Comparison of ENCODE assay signal across 8 cellular contexts in genomic region chr6:36595168-36595818, GRCh38. TPM values are rescaled to one million over a fixed set of nuclear protein-coding genes. Genes with fewer than 3 reads are reported as not detected.
DNase-seq lines count a peak whose midpoint lies in the region; ATAC-seq lines count a peak whose summit lies in the region.

No MANE protein-coding gene starts in this region.

- peak in 3 of 5 donors; percentile 46 to 64 (median 47) for DNase-seq in CD4-positive, alpha-beta memory T cell
- DNase-seq in naive thymus-derived CD4-positive, alpha-beta T cell, result peak in 5 of 9 donors; percentile 31 to 45 (median 40)
- DNase-seq in hepatic stellate cell (ENCODE audit: low spot score), result no peak

- intact Hi-C loops in CD4-positive, alpha-beta memory T cell (cut with micrococcal nuclease), result no loop called here
- intact Hi-C loops in naive thymus-derived CD4-positive, alpha-beta T cell (cut with micrococcal nuclease), result loop anchor here (2.0 to 10.0 kb wide), 4 partner anchors 20 to 577 kb away; partner anchors contain the start of gene PIM1 (in 1 of the 2)

- ATAC-seq in naive thymus-derived CD4-positive, alpha-beta T cell, result no peak
- ATAC-seq in GM18517 (IDR thresholded peaks at IDR 0.05; ENCODE audit: unreplicated experiment), result no peak
- no peak for ATAC-seq in HG03565 (IDR thresholded peaks at IDR 0.05; ENCODE audit: unreplicated experiment)

- peak overlapping the region; percentile 68 to 89 for H3K4me3 ChIP-seq in CD4-positive, alpha-beta memory T cell (ENCODE audit: low read length in 2 of 2)
- peak overlapping the region; percentile 68 to 98 for H3K4me3 ChIP-seq in esophagus (ENCODE audit: low read depth in 1 of 2, low read length in 2 of 2)
- peak overlapping the region; percentile 85 for H3K4me3 ChIP-seq in naive thymus-derived CD4-positive, alpha-beta T cell (ENCODE audit: low read length)

- H3K36me3 ChIP-seq in CD4-positive, alpha-beta memory T cell (ENCODE audit: insufficient read depth, low read length), result peaks cover 35% of the 10 kb centered on the region
- H3K36me3 ChIP-seq in esophagus (ENCODE audit: control insufficient read depth in 2 of 2, insufficient read depth in 2 of 2, low read length in 1 of 2), result peaks cover 8 to 13% of the 10 kb centered on the region in 2 donors
- H3K36me3 ChIP-seq in naive thymus-derived CD4-positive, alpha-beta T cell (ENCODE audit: control insufficient read depth in 2 of 3, insufficient read depth in 3 of 3, low read length in 3 of 3), result peaks cover 30 to 50% (median 35%) of the 10 kb centered on the region in 3 experiments

- H3K9me3 ChIP-seq in CD4-positive, alpha-beta memory T cell (ENCODE audit: control insufficient read depth in 1 of 2, low read length in 2 of 2), result no peaks in the 10 kb centered on the region
- no peaks in the 10 kb centered on the region for H3K9me3 ChIP-seq in esophagus (ENCODE audit: control insufficient read depth in 2 of 2, insufficient read depth in 1 of 2, low read depth in 1 of 2, low read length in 1 of 2)
- no peaks in the 10 kb centered on the region for H3K9me3 ChIP-seq in naive thymus-derived CD4-positive, alpha-beta T cell (ENCODE audit: control insufficient read depth in 2 of 3, low read length in 3 of 3)

- peak overlapping the region; percentile 97 to 100 (median 99) for H3K27ac Mint-ChIP-seq in CD4-positive, alpha-beta memory T cell
- H3K27ac Mint-ChIP-seq in IgD-negative memory B cell, result peak overlapping the region; percentile 96 to 100 (median 100)
- peak overlapping the region; percentile 100 for H3K27ac Mint-ChIP-seq in T-helper 1 cell treated with Interleukin-12 subunit alpha and Interleukin-12 subunit beta and Interleukin-4 antibody, amounts not matched to agents 30 μg/mL and 1 μg/mL, for 36 hours
- H3K27ac Mint-ChIP-seq in naive thymus-derived CD4-positive, alpha-beta T cell, result peak overlapping the region; percentile 97 to 100 (median 99)

- H3K4me3 Mint-ChIP-seq in CD4-positive, alpha-beta memory T cell, result peak overlapping the region; percentile 92 to 100 (median 98)
- peak overlapping the region; percentile 94 to 100 (median 98) for H3K4me3 Mint-ChIP-seq in IgD-negative memory B cell
- H3K4me3 Mint-ChIP-seq in T-helper 1 cell treated with Interleukin-12 subunit alpha and Interleukin-12 subunit beta and Interleukin-4 antibody, amounts not matched to agents 30 μg/mL and 1 μg/mL, for 36 hours, result peak overlapping the region; percentile 99
- H3K4me3 Mint-ChIP-seq in naive thymus-derived CD4-positive, alpha-beta T cell, result peak overlapping the region; percentile 90 to 99 (median 97)

- CTCF ChIA-PET in CD4-positive, alpha-beta memory T cell (lab: Charles Lee; ENCODE audit: partially characterized antibody), result interaction anchor here (0.7 to 3.4 kb wide), 7 partner anchors 13 to 165 kb away, joined by 3 to 23 read pairs (median 5); no protein-coding TSS in a partner anchor
- CTCF ChIA-PET in naive thymus-derived CD4-positive, alpha-beta T cell (lab: Charles Lee), result interaction anchor here (1.2 to 1.3 kb wide), 3 partner anchors 20 to 464 kb away, joined by 3 to 5 read pairs (median 5); no protein-coding TSS in a partner anchor

- no peaks in the 10 kb centered on the region for H3K27me3 ChIP-seq in CD4-positive, alpha-beta memory T cell (ENCODE audit: insufficient read depth, low read length)
- no peaks in the 10 kb centered on the region for H3K27me3 ChIP-seq in esophagus (ENCODE audit: control insufficient read depth in 1 of 2, insufficient read depth in 2 of 2, low read length in 2 of 2)
- H3K27me3 ChIP-seq in naive thymus-derived CD4-positive, alpha-beta T cell (ENCODE audit: control insufficient read depth in 2 of 2, insufficient read depth in 2 of 2, low read length in 2 of 2), result no peaks in the 10 kb centered on the region

- H3K4me1 ChIP-seq in CD4-positive, alpha-beta memory T cell (ENCODE audit: insufficient read depth, low read length), result peaks cover 57% of the 10 kb centered on the region
- H3K4me1 ChIP-seq in esophagus (ENCODE audit: control insufficient read depth in 2 of 2, insufficient read depth in 2 of 2, low read length in 1 of 2), result peaks cover 5% of the 10 kb centered on the region in 2 donors
- H3K4me1 ChIP-seq in naive thymus-derived CD4-positive, alpha-beta T cell (ENCODE audit: control insufficient read depth in 2 of 2, insufficient read depth in 2 of 2, low read length in 2 of 2), result peaks cover 33 to 45% of the 10 kb centered on the region in 2 donors

- POLR2A ChIA-PET in CD4-positive, alpha-beta memory T cell (lab: Charles Lee; ENCODE audit: partially characterized antibody), result interaction anchor here (0.7 to 12.4 kb wide), 18 partner anchors 8 to 568 kb away, joined by 3 to 214 read pairs (median 4); partner anchors contain the start of genes CDKN1A, KCTD20, MAPK14 and STK38
- POLR2A ChIA-PET in naive thymus-derived CD4-positive, alpha-beta T cell (lab: Charles Lee), result interaction anchor here (0.7 to 12.0 kb wide), 21 partner anchors 8 to 464 kb away, joined by 3 to 288 read pairs (median 6); partner anchors contain the start of genes KCTD20 and STK38

- 0 to 1% methylated on average over 11 of the region's 11 CpGs for WGBS in esophagus, 2 donors

- H3K9me3 Mint-ChIP-seq in CD4-positive, alpha-beta memory T cell, result peaks cover 0 to 22% (median 0%) of the 10 kb centered on the region in 8 donors
- peaks cover 0 to 3% (median 0%) of the 10 kb centered on the region in 3 donors for H3K9me3 Mint-ChIP-seq in IgD-negative memory B cell
- H3K9me3 Mint-ChIP-seq in T-helper 1 cell treated with Interleukin-12 subunit alpha and Interleukin-12 subunit beta and Interleukin-4 antibody, amounts not matched to agents 30 μg/mL and 1 μg/mL, for 36 hours, result no peaks in the 10 kb centered on the region
- peaks cover 0 to 23% (median 0%) of the 10 kb centered on the region in 11 donors for H3K9me3 Mint-ChIP-seq in naive thymus-derived CD4-positive, alpha-beta T cell

- peaks cover 57 to 58% of the 10 kb centered on the region in 2 donors for H3K36me3 Mint-ChIP-seq in CD4-positive, alpha-beta memory T cell
- H3K36me3 Mint-ChIP-seq in IgD-negative memory B cell, result peaks cover 20% of the 10 kb centered on the region
- peaks cover 57% of the 10 kb centered on the region for H3K36me3 Mint-ChIP-seq in T-helper 1 cell treated with Interleukin-12 subunit alpha and Interleukin-12 subunit beta and Interleukin-4 antibody, amounts not matched to agents 30 μg/mL and 1 μg/mL, for 36 hours (ENCODE audit: low read depth)
- H3K36me3 Mint-ChIP-seq in naive thymus-derived CD4-positive, alpha-beta T cell, result peaks cover 25 to 54% (median 51%) of the 10 kb centered on the region in 5 donors

- H3K27me3 Mint-ChIP-seq in CD4-positive, alpha-beta memory T cell, result no peaks in the 10 kb centered on the region
- H3K27me3 Mint-ChIP-seq in IgD-negative memory B cell, result peaks cover 2% of the 10 kb centered on the region
- H3K27me3 Mint-ChIP-seq in T-helper 1 cell treated with Interleukin-12 subunit alpha and Interleukin-12 subunit beta and Interleukin-4 antibody, amounts not matched to agents 30 μg/mL and 1 μg/mL, for 36 hours (ENCODE audit: low read depth), result peaks cover 4% of the 10 kb centered on the region
- peaks cover 0 to 3% (median 0%) of the 10 kb centered on the region in 5 donors for H3K27me3 Mint-ChIP-seq in naive thymus-derived CD4-positive, alpha-beta T cell

- peak overlapping the region; percentile 94 for H3K27ac ChIP-seq in CD4-positive, alpha-beta memory T cell (ENCODE audit: low read depth, low read length)
- peak overlapping the region; percentile 98 to 100 for H3K27ac ChIP-seq in esophagus (ENCODE audit: low read depth in 2 of 2, low read length in 1 of 2)
- H3K27ac ChIP-seq in naive thymus-derived CD4-positive, alpha-beta T cell (ENCODE audit: low read depth, low read length), result peak overlapping the region; percentile 98

- peaks cover 29 to 69% (median 45%) of the 10 kb centered on the region in 4 donors for H3K4me1 Mint-ChIP-seq in CD4-positive, alpha-beta memory T cell
- H3K4me1 Mint-ChIP-seq in IgD-negative memory B cell, result peaks cover 37 to 48% (median 47%) of the 10 kb centered on the region in 3 donors
- H3K4me1 Mint-ChIP-seq in T-helper 1 cell treated with Interleukin-12 subunit alpha and Interleukin-12 subunit beta and Interleukin-4 antibody, amounts not matched to agents 30 μg/mL and 1 μg/mL, for 36 hours (ENCODE audit: low read depth), result peaks cover 37% of the 10 kb centered on the region
- peaks cover 31 to 60% (median 50%) of the 10 kb centered on the region in 7 donors for H3K4me1 Mint-ChIP-seq in naive thymus-derived CD4-positive, alpha-beta T cell

RNA-seq across cellular contexts. Expression of gene SRSF3, which starts 1.1 kb away (rescaled TPM):
- total RNA-seq in CD4-positive, alpha-beta memory T cell, result 100 to 1,000 TPM; 337 to 350 TPM
- 100 to 1,000 TPM; 293 to 328 TPM for polyA plus RNA-seq in CD4-positive, alpha-beta memory T cell
- polyA plus RNA-seq in IgD-negative memory B cell (384 TPM), esophagus (100 to 1,000 TPM; 103 to 247 TPM)
- total RNA-seq in naive thymus-derived CD4-positive, alpha-beta T cell, result 100 to 1,000 TPM; 317 to 510 (median 426) TPM
- polyA plus RNA-seq in naive thymus-derived CD4-positive, alpha-beta T cell, result 100 to 1,000 TPM; 359 to 403 TPM

RNA-seq across cellular contexts. Expression of gene STK38, which starts 48.0 kb away (rescaled TPM):
- 100 to 1,000 TPM; 186 to 190 TPM for total RNA-seq in CD4-positive, alpha-beta memory T cell
- 100 to 1,000 TPM in 1 of 2 donors, 10 to 100 TPM in 1; 54.3 to 124 TPM for polyA plus RNA-seq in CD4-positive, alpha-beta memory T cell
- 61.6 TPM for polyA plus RNA-seq in IgD-negative memory B cell
- 10 to 100 TPM; 24.0 to 32.2 TPM for polyA plus RNA-seq in esophagus
- 100 to 1,000 TPM in 2 of 5 experiments, 10 to 100 TPM in 3; 68.5 to 193 (median 95.0) TPM for total RNA-seq in naive thymus-derived CD4-positive, alpha-beta T cell
- 100 to 1,000 TPM in 1 of 2 donors, 10 to 100 TPM in 1; 56.6 to 123 TPM for polyA plus RNA-seq in naive thymus-derived CD4-positive, alpha-beta T cell
